In genomic region chr13:25301347-25302113, GRCh38 we compare ENCODE assay signal across 8 cellular contexts. TPM values are rescaled to one million over a fixed set of nuclear protein-coding genes. Genes with fewer than 3 reads are reported as not detected.
DNase-seq lines count a peak whose midpoint lies in the region; FAIRE-seq and TF ChIP-seq lines count a peak whose summit lies in the region.

Gene NUP58, plus strand, starts transcription at chr13:25301625. Its CDS starts 149 bp downstream, at chr13:25301774.

- peak within 1 kb of the TSS; percentile 92 for H3K23ac ChIP-seq in neuronal stem cell (ENCODE audit: low read depth, low read length, poor library complexity)

- H3K18ac ChIP-seq in neuronal stem cell (ENCODE audit: low read length): peak within 1 kb of the TSS; percentile 99

- no peak within 1 kb of the TSS for H3K4ac ChIP-seq in neuronal stem cell (ENCODE audit: low read length)

- H2AK5ac ChIP-seq in neuronal stem cell (ENCODE audit: low read depth, low read length): peak within 1 kb of the TSS; percentile 67

- no peak within 1 kb of the TSS for H2BK12ac ChIP-seq in neuronal stem cell (ENCODE audit: low read length)

- H3K14ac ChIP-seq in neuronal stem cell (ENCODE audit: low read length): peak within 1 kb of the TSS; percentile 95

- H2BK5ac ChIP-seq in neuronal stem cell (ENCODE audit: low read length): no peak within 1 kb of the TSS

- peak; percentile 94 for TF ChIP-seq POLR2A in NB4 (IDR thresholded peaks at IDR 0.05; ENCODE audit: extremely low read depth, insufficient read length)

- H2BK120ac ChIP-seq in neuronal stem cell (ENCODE audit: low read depth, low read length): peak within 1 kb of the TSS; percentile 37

- H3K36me3 ChIP-seq in SK-N-MC (ENCODE audit: insufficient read depth, low read length) (peaks cover 36% of the 10 kb centered on the region), neuronal stem cell (replicated peaks in 1 of 2; ENCODE audit: control insufficient read depth in 2 of 2, insufficient read depth in 2 of 2, low read length in 2 of 2) (peaks cover 5 to 36% of the 10 kb centered on the region in 2 donors)

- H3K4me1 ChIP-seq in neuronal stem cell (ENCODE audit: control insufficient read depth in 2 of 2, insufficient read depth in 1 of 2, low read depth in 1 of 2, low read length in 2 of 2): peaks cover 0 to 8% of the 10 kb centered on the region in 2 donors

- peak within 1 kb of the TSS; percentile 91 for H2AFZ ChIP-seq in neuronal stem cell (ENCODE audit: low read length)

- peak within 1 kb of the TSS; percentile 69 for H3K27ac ChIP-seq in SK-N-MC
- H3K27ac ChIP-seq in neuronal stem cell (replicated peaks; ENCODE audit: low read length): peak within 1 kb of the TSS; percentile 74

- H3K9ac ChIP-seq in SK-N-MC (ENCODE audit: insufficient read length) (peak within 1 kb of the TSS; percentile 91), neuronal stem cell (ENCODE audit: low read depth, low read length, poor library complexity) (peak within 1 kb of the TSS; percentile 91)

- peaks cover 1% of the 10 kb centered on the region for H3K27me3 Mint-ChIP-seq in HFFc6 (ENCODE audit: insufficient read depth)
- H3K27me3 Mint-ChIP-seq in activated naive CD4-positive, alpha-beta T cell treated with anti-CD3 and anti-CD28 coated beads, Interleukin-2, amount 10 ng/mL, durations not matched to agents 7 days and 5 days: peaks cover 17% of the 10 kb centered on the region

- no CpG with 5 or more reads among the region's 64 CpGs for WGBS in neuronal stem cell (ENCODE audit: extremely low coverage in 2 of 2, insufficient read length in 2 of 2, insufficient replicate concordance in 1 of 2), 2 donors

- DNase-seq in GM04503 (ENCODE audit: low read depth) (peak; percentile 70), HFFc6 (peak; percentile 92), NB4 (ENCODE audit: low read depth) (peak; percentile 97), SK-N-MC (ENCODE audit: low read depth, low spot score) (peak; percentile 63), frontal cortex (ENCODE audit: low spot score in 2 of 2) (peak; percentile 81 to 82), neuronal stem cell (ENCODE audit: low spot score) (peak; percentile 69)
- peak; percentile 96 for DNase-seq in activated naive CD4-positive, alpha-beta T cell treated with anti-CD3 and anti-CD28 coated beads, Interleukin-2, amount 10 ng/mL, durations not matched to agents 7 days and 5 days

- H3K27me3 ChIP-seq in neuronal stem cell (ENCODE audit: control insufficient read depth in 3 of 3, insufficient read depth in 3 of 3, low read depth in 1 of 3, low read length in 3 of 3): peaks cover 0 to 2% (median 0%) of the 10 kb centered on the region in 3 experiments

- H4K91ac ChIP-seq in neuronal stem cell (ENCODE audit: low read depth, low read length, poor library complexity): no peak within 1 kb of the TSS

- TF ChIP-seq CTCF in HFFc6 (IDR thresholded peaks at IDR 0.05): no peak
- no peak for TF ChIP-seq CTCF in NB4 (IDR thresholded peaks at IDR 0.05; ENCODE audit: low read depth, low read length)
- no peak for TF ChIP-seq CTCF in subcutaneous adipose tissue (IDR thresholded peaks at IDR 0.05; ENCODE audit: low read depth)

- no peaks in the 10 kb centered on the region for H3K9me3 Mint-ChIP-seq in HFFc6
- no peaks in the 10 kb centered on the region for H3K9me3 Mint-ChIP-seq in activated naive CD4-positive, alpha-beta T cell treated with anti-CD3 and anti-CD28 coated beads, Interleukin-2, amount 10 ng/mL, durations not matched to agents 7 days and 5 days

- H3K79me1 ChIP-seq in neuronal stem cell (ENCODE audit: low read depth, low read length): peaks cover 8% of the 10 kb centered on the region

- CTCF ChIA-PET in activated naive CD4-positive, alpha-beta T cell treated with anti-CD3 and anti-CD28 coated beads, Interleukin-2, amount 10 ng/mL, durations not matched to agents 7 days and 5 days (lab: Charles Lee): interaction anchor here (1.0 to 1.5 kb wide), 3 partner anchors 10 to 15 kb away, joined by 3 to 6 read pairs (median 4); no protein-coding TSS in a partner anchor

- no peak within 1 kb of the TSS for H2BK15ac ChIP-seq in neuronal stem cell (ENCODE audit: low read length)

- H3K27ac Mint-ChIP-seq in HFFc6: peak within 1 kb of the TSS; percentile 93
- H3K27ac Mint-ChIP-seq in activated naive CD4-positive, alpha-beta T cell treated with anti-CD3 and anti-CD28 coated beads, Interleukin-2, amount 10 ng/mL, durations not matched to agents 7 days and 5 days: peak within 1 kb of the TSS; percentile 96

- H3K4me3 Mint-ChIP-seq in HFFc6: peak within 1 kb of the TSS; percentile 97
- peak within 1 kb of the TSS; percentile 96 for H3K4me3 Mint-ChIP-seq in activated naive CD4-positive, alpha-beta T cell treated with anti-CD3 and anti-CD28 coated beads, Interleukin-2, amount 10 ng/mL, durations not matched to agents 7 days and 5 days

- H3K4me2 ChIP-seq in neuronal stem cell (ENCODE audit: insufficient read depth, low read length, poor library complexity, severe bottlenecking): peak within 1 kb of the TSS; percentile 67

- H3K4me1 Mint-ChIP-seq in HFFc6 (ENCODE audit: low read depth): peaks cover 31% of the 10 kb centered on the region
- peaks cover 46% of the 10 kb centered on the region for H3K4me1 Mint-ChIP-seq in activated naive CD4-positive, alpha-beta T cell treated with anti-CD3 and anti-CD28 coated beads, Interleukin-2, amount 10 ng/mL, durations not matched to agents 7 days and 5 days

- FAIRE-seq in frontal cortex (lab: Jason Lieb, UNC): no peak

- H3K36me3 Mint-ChIP-seq in HFFc6 (ENCODE audit: low read depth): peaks cover 23% of the 10 kb centered on the region
- H3K36me3 Mint-ChIP-seq in activated naive CD4-positive, alpha-beta T cell treated with anti-CD3 and anti-CD28 coated beads, Interleukin-2, amount 10 ng/mL, durations not matched to agents 7 days and 5 days: peaks cover 22% of the 10 kb centered on the region

- H3K4me3 ChIP-seq in NB4 (ENCODE audit: low read depth, low read length) (peak within 1 kb of the TSS; percentile 98), SK-N-MC (peak within 1 kb of the TSS; percentile 83), neuronal stem cell (ENCODE audit: low read length in 2 of 2) (peak within 1 kb of the TSS; percentile 71 to 96)

- H4K8ac ChIP-seq in neuronal stem cell (ENCODE audit: low read depth, low read length): peak within 1 kb of the TSS; percentile 83

- H3K9me3 ChIP-seq in SK-N-MC (ENCODE audit: low read depth, low read length) (no peaks in the 10 kb centered on the region), neuronal stem cell (replicated peaks in 1 of 2; ENCODE audit: control insufficient read depth in 2 of 2, insufficient read depth in 1 of 2, low read depth in 1 of 2, low read length in 2 of 2) (peaks cover 0 to 2% of the 10 kb centered on the region in 2 donors)

RNA-seq across cellular contexts. Expression of gene NUP58, which starts in this region (rescaled TPM):
- total RNA-seq in HFFc6 (2021; fragmentation: NEBNext Ultra II Directional; extraction: Animal tissue kit (Norgen Biotek cat#: 25700)): 10 to 100 TPM; 44.6 to 51.6 (median 46.8) TPM
- total RNA-seq in frontal cortex: 107 TPM
- polyA plus RNA-seq in neuronal stem cell (2013, experiment 1 of 2): 41.9 TPM
- polyA plus RNA-seq in neuronal stem cell (2013, experiment 2 of 2): 40.0 TPM
- 10 to 100 TPM; 27.1 to 55.8 (median 43.8) TPM for total RNA-seq in subcutaneous adipose tissue

Comparison
In these comparisons a context has a peak if more than half of its experiments do, and no peak if none do; other contexts are left out.
1. Peak in every context shown above with its lines: DNase-seq, H3K4me3 ChIP-seq and H3K27ac ChIP-seq.